In the genomic region with DNA sequence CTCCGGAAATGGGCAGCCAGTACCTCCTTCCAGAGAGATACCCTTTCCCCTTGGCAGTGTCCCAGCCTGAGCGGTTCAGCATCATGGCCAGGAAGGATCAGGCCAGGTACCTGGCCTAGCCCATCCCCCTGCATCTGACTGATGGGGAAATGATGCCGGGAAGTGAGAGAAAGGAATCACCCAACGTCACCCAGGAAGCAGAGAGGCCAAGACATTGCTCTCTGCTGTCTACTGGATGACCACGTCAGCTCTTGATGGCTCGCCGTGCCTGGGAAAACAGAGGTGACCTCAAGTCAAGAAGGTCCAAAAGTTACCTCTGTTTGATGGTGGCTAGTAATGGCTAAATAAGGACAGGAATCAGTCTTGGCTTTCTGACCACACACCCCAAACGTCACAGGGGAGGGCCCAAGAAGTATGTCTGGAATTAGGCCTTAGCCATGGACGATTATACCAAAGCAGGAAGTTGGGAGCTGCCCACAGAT, we compare ENCODE assay signal across 14 cellular contexts.
DNase-seq lines count a peak whose midpoint lies in the region; ATAC-seq and TF ChIP-seq lines count a peak whose summit lies in the region.
"Had no signal": no experiment of that assay in that cellular context is flagged by ENCODE, and none has a peak within 500 bp of the region (broad histone marks: within the 10 kb centered on the region; RNA-seq: fewer than 3 reads in every experiment).

No MANE protein-coding gene starts in this region.

- no peaks in the 10 kb centered on the region for H3K9me3 ChIP-seq in mucosa of stomach (ENCODE audit: control insufficient read depth, low read length)
- no peaks in the 10 kb centered on the region for H3K9me3 ChIP-seq in tibial nerve
- H3K9me3 ChIP-seq: SK-N-SH had no signal

- peaks cover 85% of the 10 kb centered on the region for H3K4me1 Mint-ChIP-seq in activated CD4-positive, alpha-beta T cell treated with anti-CD3 and anti-CD28 coated beads, Interleukin-2, amount 10 ng/mL, durations not matched to agents 7 days and 5 days

- H3K27ac ChIP-seq in cingulate gyrus (ENCODE audit: low read depth, low read length), result peak overlapping the region; percentile 72
- peak overlapping the region; percentile 82 to 98 (median 94) for H3K27ac ChIP-seq in tibial nerve
- H3K27ac ChIP-seq: 22Rv1 had no signal

- no peaks in the 10 kb centered on the region for H3K27me3 ChIP-seq in mucosa of stomach (ENCODE audit: control insufficient read depth, insufficient read depth, low read length)
- H3K27me3 ChIP-seq in tibial nerve, result no peaks in the 10 kb centered on the region

- 76 to 78% methylated on average over 9 of the region's 9 CpGs for WGBS in tibial nerve, 2 donors

- TF ChIP-seq POLR2A in tibial nerve (IDR thresholded peaks at IDR 0.05), result peak in 1 of 2 donors; percentile 15

- H3K4me1 ChIP-seq in mucosa of stomach (ENCODE audit: control insufficient read depth, insufficient read depth, low read length), result peaks cover 80% of the 10 kb centered on the region
- H3K4me1 ChIP-seq in tibial nerve, result peaks cover 15 to 92% (median 62%) of the 10 kb centered on the region in 4 donors

- H3K4me3 Mint-ChIP-seq in activated CD4-positive, alpha-beta T cell treated with anti-CD3 and anti-CD28 coated beads, Interleukin-2, amount 10 ng/mL, durations not matched to agents 7 days and 5 days, result no peak overlapping the region
- H3K4me3 Mint-ChIP-seq: activated CD8-positive, alpha-beta T cell treated with anti-CD3 and anti-CD28 coated beads, Interleukin-2, amount 10 ng/mL, durations not matched to agents 7 days and 5 days; nephron had no signal

- no peak for DNase-seq in activated CD4-positive, alpha-beta T cell treated with anti-CD3 and anti-CD28 coated beads, Interleukin-2, amount 10 ng/mL, durations not matched to agents 7 days and 5 days
- no peak for DNase-seq in activated CD4-positive, alpha-beta T cell treated with anti-CD3 and anti-CD28 coated beads for 4 hours
- no peak for DNase-seq in tibial nerve (ENCODE audit: low spot score in 2 of 2)
- no peak for DNase-seq in stimulated activated CD4-positive, alpha-beta T cell treated with anti-CD3 and anti-CD28 coated beads, Interleukin-2, amount 100 ng/mL, for 24 hours
- DNase-seq in Kasumi-1 (lab: John Stamatoyannopoulos, UW), result no peak
- DNase-seq: activated CD8-positive, alpha-beta T cell treated with anti-CD3 and anti-CD28 coated beads, Interleukin-2, amount 10 ng/mL, durations not matched to agents 7 days and 5 days; caudate nucleus; NCI-H2171; SK-N-SH had no signal

- TF ChIP-seq EP300 in tibial nerve (IDR thresholded peaks at IDR 0.05), result peak; percentile 42 to 44

- H3K4me3 ChIP-seq in mucosa of stomach (ENCODE audit: low read length) (no peak overlapping the region), tibial nerve (no peak overlapping the region)

- H3K27me3 Mint-ChIP-seq in activated CD4-positive, alpha-beta T cell treated with anti-CD3 and anti-CD28 coated beads, Interleukin-2, amount 10 ng/mL, durations not matched to agents 7 days and 5 days, result no peaks in the 10 kb centered on the region

- H3K9ac ChIP-seq in mucosa of stomach (ENCODE audit: low read length), result peak overlapping the region; percentile 51
- H3K9ac ChIP-seq: SK-N-SH had no signal

- POLR2A ChIA-PET in activated CD4-positive, alpha-beta T cell treated with anti-CD3 and anti-CD28 coated beads, Interleukin-2, amount 10 ng/mL, durations not matched to agents 7 days and 5 days (lab: Charles Lee), result no interaction called here

- H3K9me3 Mint-ChIP-seq in activated CD4-positive, alpha-beta T cell treated with anti-CD3 and anti-CD28 coated beads, Interleukin-2, amount 10 ng/mL, durations not matched to agents 7 days and 5 days, result no peaks in the 10 kb centered on the region
- H3K9me3 Mint-ChIP-seq: nephron had no signal

- H3K27ac Mint-ChIP-seq in activated CD4-positive, alpha-beta T cell treated with anti-CD3 and anti-CD28 coated beads, Interleukin-2, amount 10 ng/mL, durations not matched to agents 7 days and 5 days, result peak overlapping the region; percentile 93

- no peak for TF ChIP-seq CTCF in tibial nerve (IDR thresholded peaks at IDR 0.05)

- H3K36me3 ChIP-seq in mucosa of stomach (ENCODE audit: control insufficient read depth, insufficient read depth, low read length) (peaks cover 7% of the 10 kb centered on the region), tibial nerve (peaks cover 0 to 8% (median 0%) of the 10 kb centered on the region in 3 donors)

- CTCF ChIA-PET in activated CD4-positive, alpha-beta T cell treated with anti-CD3 and anti-CD28 coated beads, Interleukin-2, amount 10 ng/mL, durations not matched to agents 7 days and 5 days (lab: Charles Lee), result interaction anchor here (1.2 to 1.7 kb wide), 2 partner anchors 11 to 15 kb away, joined by 4 to 5 read pairs; no protein-coding TSS in a partner anchor

- peaks cover 30% of the 10 kb centered on the region for H3K36me3 Mint-ChIP-seq in activated CD4-positive, alpha-beta T cell treated with anti-CD3 and anti-CD28 coated beads, Interleukin-2, amount 10 ng/mL, durations not matched to agents 7 days and 5 days (ENCODE audit: low read depth)

- ATAC-seq in HG03095 (IDR thresholded peaks at IDR 0.05; ENCODE audit: unreplicated experiment), result no peak
- ATAC-seq: activated CD8-positive, alpha-beta T cell treated with anti-CD3 and anti-CD28 coated beads, Interleukin-2, amount 10 ng/mL, durations not matched to agents 7 days and 5 days had no signal
